8 cellular contexts compared by ENCODE assay signal in the genomic region with DNA sequence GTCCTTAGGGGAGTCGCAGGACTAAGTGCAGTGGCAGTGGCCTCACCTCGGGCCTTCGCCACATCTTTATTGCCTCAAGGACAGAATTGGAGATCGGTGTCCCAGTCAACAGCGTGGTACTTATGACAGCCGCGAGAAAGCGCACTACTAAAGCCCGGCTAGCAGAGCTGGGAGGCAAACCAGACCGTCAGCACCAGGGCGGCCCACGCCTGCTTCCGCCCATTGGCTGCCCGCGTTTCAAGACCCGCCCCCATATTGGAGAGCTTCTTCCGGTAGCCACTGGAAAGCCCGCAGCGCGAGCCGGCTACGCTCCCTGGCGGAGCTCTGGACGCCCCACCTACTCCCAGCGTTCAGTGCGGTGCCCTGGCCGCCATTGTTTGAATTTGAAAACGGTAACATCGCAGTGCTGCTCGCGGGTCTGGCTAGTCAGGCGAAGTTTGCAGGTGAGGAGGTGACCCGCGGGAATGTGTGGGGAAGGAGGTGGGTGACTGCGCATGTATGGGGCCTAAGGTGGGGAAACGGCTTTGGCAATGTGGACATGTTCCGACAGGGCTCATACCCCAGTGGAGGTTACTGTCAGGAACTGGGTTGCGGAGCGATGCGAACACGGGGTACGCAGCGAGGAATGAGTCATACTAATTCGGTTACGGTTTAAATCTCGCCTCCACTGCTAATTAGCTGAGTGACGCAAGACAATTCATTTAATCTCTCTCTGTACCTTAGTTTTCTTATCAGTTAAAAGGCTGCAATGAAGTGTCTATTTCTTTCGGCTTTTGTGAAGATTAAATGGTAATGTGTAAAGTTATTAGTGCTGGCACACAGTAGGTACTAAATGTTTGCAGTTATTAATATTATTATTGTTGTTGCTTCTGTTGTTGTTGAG. TPM values are rescaled to one million over a fixed set of nuclear protein-coding genes. Genes with fewer than 3 reads are reported as not detected.
A peak's percentile ranks its signal among the peaks of the same experiment; 100 is the strongest.
DNase-seq lines count a peak whose midpoint lies in the region; ATAC-seq and TF ChIP-seq lines count a peak whose summit lies in the region.

A gene with protein sequence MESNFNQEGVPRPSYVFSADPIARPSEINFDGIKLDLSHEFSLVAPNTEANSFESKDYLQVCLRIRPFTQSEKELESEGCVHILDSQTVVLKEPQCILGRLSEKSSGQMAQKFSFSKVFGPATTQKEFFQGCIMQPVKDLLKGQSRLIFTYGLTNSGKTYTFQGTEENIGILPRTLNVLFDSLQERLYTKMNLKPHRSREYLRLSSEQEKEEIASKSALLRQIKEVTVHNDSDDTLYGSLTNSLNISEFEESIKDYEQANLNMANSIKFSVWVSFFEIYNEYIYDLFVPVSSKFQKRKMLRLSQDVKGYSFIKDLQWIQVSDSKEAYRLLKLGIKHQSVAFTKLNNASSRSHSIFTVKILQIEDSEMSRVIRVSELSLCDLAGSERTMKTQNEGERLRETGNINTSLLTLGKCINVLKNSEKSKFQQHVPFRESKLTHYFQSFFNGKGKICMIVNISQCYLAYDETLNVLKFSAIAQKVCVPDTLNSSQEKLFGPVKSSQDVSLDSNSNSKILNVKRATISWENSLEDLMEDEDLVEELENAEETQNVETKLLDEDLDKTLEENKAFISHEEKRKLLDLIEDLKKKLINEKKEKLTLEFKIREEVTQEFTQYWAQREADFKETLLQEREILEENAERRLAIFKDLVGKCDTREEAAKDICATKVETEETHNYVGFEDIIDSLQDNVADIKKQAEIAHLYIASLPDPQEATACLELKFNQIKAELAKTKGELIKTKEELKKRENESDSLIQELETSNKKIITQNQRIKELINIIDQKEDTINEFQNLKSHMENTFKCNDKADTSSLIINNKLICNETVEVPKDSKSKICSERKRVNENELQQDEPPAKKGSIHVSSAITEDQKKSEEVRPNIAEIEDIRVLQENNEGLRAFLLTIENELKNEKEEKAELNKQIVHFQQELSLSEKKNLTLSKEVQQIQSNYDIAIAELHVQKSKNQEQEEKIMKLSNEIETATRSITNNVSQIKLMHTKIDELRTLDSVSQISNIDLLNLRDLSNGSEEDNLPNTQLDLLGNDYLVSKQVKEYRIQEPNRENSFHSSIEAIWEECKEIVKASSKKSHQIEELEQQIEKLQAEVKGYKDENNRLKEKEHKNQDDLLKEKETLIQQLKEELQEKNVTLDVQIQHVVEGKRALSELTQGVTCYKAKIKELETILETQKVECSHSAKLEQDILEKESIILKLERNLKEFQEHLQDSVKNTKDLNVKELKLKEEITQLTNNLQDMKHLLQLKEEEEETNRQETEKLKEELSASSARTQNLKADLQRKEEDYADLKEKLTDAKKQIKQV (N-terminal part only) (plus strand): TSS at position 353 of the 883 bp plus-strand sequence. CDS start 3,705 bp downstream, outside the sequence.

- H3K36me3 ChIP-seq in ascending aorta (no peaks in the 10 kb centered on the region), right atrium auricular region (no peaks in the 10 kb centered on the region), psoas muscle (ENCODE audit: insufficient read depth in 1 of 2, low read depth in 1 of 2) (no peaks in the 10 kb centered on the region), uterus (no peaks in the 10 kb centered on the region)

- H3K27me3 ChIP-seq in ascending aorta: no peaks in the 10 kb centered on the region
- H3K27me3 ChIP-seq in right atrium auricular region: no peaks in the 10 kb centered on the region
- no peaks in the 10 kb centered on the region for H3K27me3 ChIP-seq in psoas muscle (ENCODE audit: insufficient read depth in 3 of 3, low read length in 2 of 3)
- H3K27me3 ChIP-seq in uterus: no peaks in the 10 kb centered on the region

- H3K27ac ChIP-seq in ascending aorta: peak within 1 kb of the TSS; percentile 66 to 83
- H3K27ac ChIP-seq in right atrium auricular region: peak within 1 kb of the TSS; percentile 84
- peak within 1 kb of the TSS; percentile 84 for H3K27ac ChIP-seq in psoas muscle
- H3K27ac ChIP-seq in uterus: peak within 1 kb of the TSS; percentile 85 to 87

- WGBS in psoas muscle, 3 donors: 0 to 1% (median 1%) methylated on average over 48 of the region's 48 CpGs

- H3K9me3 ChIP-seq in ascending aorta (no peaks in the 10 kb centered on the region), right atrium auricular region (no peaks in the 10 kb centered on the region), psoas muscle (no peaks in the 10 kb centered on the region), uterus (no peaks in the 10 kb centered on the region)

- DNase-seq in NCI-H187 treated with DMSO at 0.1 percent for 48 hours (lab: John Stamatoyannopoulos, UW): peak; percentile 62
- DNase-seq in ascending aorta (ENCODE audit: low spot score in 2 of 2): peak; percentile 85 to 97
- DNase-seq in right atrium auricular region (ENCODE audit: low spot score): peak; percentile 94
- DNase-seq in psoas muscle: peak; percentile 95 to 97
- DNase-seq in uterus: peak; percentile 94 to 95

- H3K4me1 ChIP-seq in ascending aorta (peaks cover 2 to 9% of the 10 kb centered on the region in 2 donors), right atrium auricular region (peaks cover 0 to 15% of the 10 kb centered on the region in 2 donors), psoas muscle (peaks cover 10% of the 10 kb centered on the region), uterus (no peaks in the 10 kb centered on the region)

- ATAC-seq in GM18502 (IDR thresholded peaks at IDR 0.05; ENCODE audit: poor library complexity, unreplicated experiment): peak; percentile 98
- peak; percentile 98 for ATAC-seq in HG02970 (IDR thresholded peaks at IDR 0.05; ENCODE audit: low FRiP score, unreplicated experiment)
- ATAC-seq in psoas muscle: peak; percentile 100

- TF ChIP-seq CTCF in ascending aorta (IDR thresholded peaks at IDR 0.05) (peak in 2 of 3 experiments; percentile 19 to 42), right atrium auricular region (IDR thresholded peaks at IDR 0.05) (peak; percentile 24 to 79), psoas muscle (IDR thresholded peaks at IDR 0.05) (peak; percentile 57), uterus (IDR thresholded peaks at IDR 0.05) (peak in 3 of 4 experiments; percentile 43 to 63 (median 52))

- H3K4me3 ChIP-seq in ascending aorta (peak within 1 kb of the TSS; percentile 63 to 95), right atrium auricular region (peak within 1 kb of the TSS; percentile 63 to 69), psoas muscle (peak within 1 kb of the TSS; percentile 80), uterus (peak within 1 kb of the TSS; percentile 71 to 83)

- TF ChIP-seq POLR2A in uterus (IDR thresholded peaks at IDR 0.05): peak; percentile 58 to 65

- intact Hi-C loops in T-helper 2 cell treated with Interferon-gamma antibody and Interleukin-4, amounts not matched to agents 100 ng/mL and 5 ng/mL, for 36 hours (cut with micrococcal nuclease): loop anchor here (1.0 to 5.0 kb wide), 9 partner anchors 15 to 819 kb away; partner anchors contain the start of genes IFIT1, IFIT5, LIPA and STAMBPL1
- intact Hi-C loops in ascending aorta (cut with DNase I) (loop anchor here (2.0 to 5.0 kb wide), 2 partner anchors 57 to 274 kb away; partner anchors contain the start of gene PANK1), psoas muscle (cut with DNase I) (loop anchor here (5.0 to 10.0 kb wide), 4 partner anchors 54 to 277 kb away; partner anchors contain the start of gene PANK1 (in 1 of the 2)), uterus (cut with DNase I; ENCODE audit: low total_unique reads) (no loop called here)

RNA-seq across cellular contexts. Expression of the gene that starts here (rescaled TPM):
- total RNA-seq in T-helper 2 cell treated with Interferon-gamma antibody and Interleukin-4, amounts not matched to agents 100 ng/mL and 5 ng/mL, for 36 hours: 64.4 and 71.6 TPM in 2 replicates
- 2.4 TPM for total RNA-seq in ascending aorta
- 1 to 10 TPM; 1.1 to 2.9 TPM for total RNA-seq in right atrium auricular region
- under 1 TPM; 0.54 to 0.84 (median 0.72) TPM for total RNA-seq in psoas muscle
- under 1 TPM; 0.18 to 0.57 (median 0.49) TPM for polyA plus RNA-seq in psoas muscle
- 10 to 100 TPM in 2 of 4 donors, 1 to 10 TPM in 1, under 1 TPM in 1; 0.77 to 19.4 (median 6.3) TPM for total RNA-seq in uterus

Comparison
In these comparisons a context has a peak if more than half of its experiments do, and no peak if none do; other contexts are left out.
1. Peak in every context shown above with its lines: DNase-seq, ATAC-seq, H3K4me3 ChIP-seq and H3K27ac ChIP-seq.
2. Peak in DNase-seq, ATAC-seq, H3K4me3 ChIP-seq and H3K27ac ChIP-seq in psoas muscle; RNA of the gene not detected or under 1 TPM.